In the genomic region with DNA sequence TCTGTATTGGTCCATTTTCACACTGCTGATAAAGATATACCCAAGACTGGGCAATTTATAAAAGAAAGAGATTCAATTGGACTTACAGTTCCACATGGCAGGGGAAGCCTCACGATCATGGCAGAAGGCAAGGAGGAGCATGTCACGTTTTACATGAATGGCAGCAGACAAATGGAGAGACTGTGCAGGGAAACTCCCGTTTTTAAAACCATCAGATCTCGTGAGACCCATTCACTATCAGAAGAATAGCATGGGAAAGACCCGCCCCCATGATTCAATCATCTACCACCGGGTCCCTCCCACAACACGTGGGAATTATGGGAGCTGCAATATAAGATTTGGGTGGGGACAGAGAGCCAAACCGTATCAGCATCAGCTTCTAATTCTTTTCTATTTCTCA, we compare ENCODE assay signal across 19 cellular contexts.
"Had no signal": no experiment of that assay in that cellular context is flagged by ENCODE, and none has a peak within 500 bp of the region (broad histone marks: within the 10 kb centered on the region; RNA-seq: fewer than 3 reads in every experiment).

No MANE protein-coding gene starts in this region.

- H3K9me3 Mint-ChIP-seq: activated CD4-positive, alpha-beta T cell treated with anti-CD3 and anti-CD28 coated beads, Interleukin-2, amount 10 ng/mL, durations not matched to agents 7 days and 5 days; activated naive CD4-positive, alpha-beta T cell treated with anti-CD3 and anti-CD28 coated beads, Interleukin-2, amount 50 U/mL, for 72 hours; activated T-cell treated with anti-CD3 and anti-CD28 coated beads, Interleukin-2, amount 50 U/mL, for 24 hours; activated T-helper 17 cell treated with anti-CD3 and anti-CD28 coated beads, Interleukin-2, amount 50 U/mL, for 72 hours; central memory CD8-positive, alpha-beta T cell had no signal

- ATAC-seq: activated T-helper 17 cell treated with anti-CD3 and anti-CD28 coated beads, Interleukin-2, amount 50 U/mL, for 72 hours; naive thymus-derived CD8-positive, alpha-beta T cell had no signal

- H3K36me3 Mint-ChIP-seq: activated naive CD4-positive, alpha-beta T cell treated with anti-CD3 and anti-CD28 coated beads, Interleukin-2, amount 50 U/mL, for 72 hours; naive thymus-derived CD8-positive, alpha-beta T cell had no signal

- H3K9me3 ChIP-seq: adrenal gland, left lung, spleen, thoracic aorta, upper lobe of right lung had no signal

- H3K27ac ChIP-seq: adrenal gland, left lung, thoracic aorta, upper lobe of right lung, VCaP had no signal

- H3K36me3 ChIP-seq: adrenal gland, left lung, spleen, thoracic aorta, upper lobe of right lung had no signal

- DNase-seq: activated CD4-positive, alpha-beta T cell treated with anti-CD3 and anti-CD28 coated beads, Interleukin-2, amount 10 ng/mL, durations not matched to agents 7 days and 5 days; activated CD8-positive, alpha-beta memory T cell treated with anti-CD3 and anti-CD28 coated beads for 24 hours; activated CD8-positive, alpha-beta memory T cell treated with anti-CD3 and anti-CD28 coated beads, Interleukin-2, amount 50 U/mL, for 4 hours; activated T-cell treated with anti-CD3 and anti-CD28 coated beads, Interleukin-2, amount 50 U/mL, for 24 hours; naive thymus-derived CD8-positive, alpha-beta T cell; retina; spleen; stimulated activated CD4-positive, alpha-beta T cell treated with anti-CD3 and anti-CD28 coated beads, Interleukin-4, amount 100 ng/mL, for 1 hour; stimulated activated naive CD4-positive, alpha-beta T cell treated with Interleukin-2 at 50 U/mL for 16 hours; upper lobe of right lung had no signal

- H3K4me3 ChIP-seq: adrenal gland, left lung, spleen, thoracic aorta, upper lobe of right lung had no signal

- H3K4me3 Mint-ChIP-seq: activated CD4-positive, alpha-beta T cell treated with anti-CD3 and anti-CD28 coated beads, Interleukin-2, amount 10 ng/mL, durations not matched to agents 7 days and 5 days; activated T-cell treated with anti-CD3 and anti-CD28 coated beads, Interleukin-2, amount 50 U/mL, for 24 hours; activated T-helper 17 cell treated with anti-CD3 and anti-CD28 coated beads, Interleukin-2, amount 50 U/mL, for 72 hours; central memory CD8-positive, alpha-beta T cell; mesothelial cell of epicardium; naive thymus-derived CD8-positive, alpha-beta T cell had no signal

- H3K27me3 ChIP-seq: adrenal gland, left lung, spleen, upper lobe of right lung had no signal

- H3K27me3 Mint-ChIP-seq: central memory CD8-positive, alpha-beta T cell had no signal

- H3K27ac Mint-ChIP-seq: activated CD4-positive, alpha-beta T cell treated with anti-CD3 and anti-CD28 coated beads, Interleukin-2, amount 10 ng/mL, durations not matched to agents 7 days and 5 days; activated naive CD4-positive, alpha-beta T cell treated with anti-CD3 and anti-CD28 coated beads, Interleukin-2, amount 50 U/mL, for 72 hours; activated T-cell treated with anti-CD3 and anti-CD28 coated beads, Interleukin-2, amount 50 U/mL, for 24 hours; activated T-helper 17 cell treated with anti-CD3 and anti-CD28 coated beads, Interleukin-2, amount 50 U/mL, for 72 hours; mesothelial cell of epicardium; progenitor cell of endocrine pancreas had no signal
